Comparison of ENCODE assay signal across 1 cellular context in genomic region chr11:61141601-61142028, GRCh38.
TF ChIP-seq lines count a peak whose summit lies in the region.

No MANE protein-coding gene starts in this region.

TF ChIP-seq in H1, 55 proteins besides CTCF, POLR2A, EP300 and RAD21:
- no peak for TF ChIP-seq KDM1A (IDR thresholded peaks at IDR 0.05; ENCODE audit: borderline replicate concordance, low read length)
- peak; percentile 62; the same call in 1 of the 2 replicates for TF ChIP-seq MAFK (IDR thresholded peaks at IDR 0.05; ENCODE audit: low read depth, low read length)
- TF ChIP-seq RNF2 (IDR thresholded peaks at IDR 0.05; ENCODE audit: borderline replicate concordance, low read depth, low read length, missing control alignments, poor library complexity, severe bottlenecking): no peak
- no peak for TF ChIP-seq TCF12 (IDR thresholded peaks at IDR 0.05; ENCODE audit: low read depth, low read length)
